8 cellular contexts compared by ENCODE assay signal in the genomic region with DNA sequence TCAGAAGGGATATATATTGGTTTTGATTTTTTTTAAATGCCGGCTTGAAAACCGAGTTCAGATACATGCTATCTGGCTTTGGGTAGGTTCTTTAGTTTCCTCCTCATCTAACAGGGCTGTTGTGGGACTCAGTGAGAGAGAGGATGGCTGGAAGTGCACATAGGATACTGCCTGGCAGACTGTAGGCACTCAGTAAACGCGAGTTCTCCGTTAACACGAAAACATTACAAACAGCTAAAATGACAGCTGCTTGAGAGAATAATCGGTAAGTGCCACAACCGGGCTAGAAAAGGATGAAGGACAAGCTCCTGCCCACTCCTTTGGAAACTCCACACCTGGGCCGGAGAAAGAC. TPM values are rescaled to one million over a fixed set of nuclear protein-coding genes. Genes with fewer than 3 reads are reported as not detected.
DNase-seq lines count a peak whose midpoint lies in the region; ATAC-seq and TF ChIP-seq lines count a peak whose summit lies in the region.

No MANE protein-coding gene starts in this region.

- no peaks in the 10 kb centered on the region for H3K9me3 ChIP-seq in DOHH2 (ENCODE audit: control insufficient read depth, insufficient read depth, low read length)
- H3K9me3 ChIP-seq in mesodermal cell (ENCODE audit: control insufficient read depth, low read length): no peaks in the 10 kb centered on the region

- H3K36me3 ChIP-seq in DOHH2 (ENCODE audit: control insufficient read depth, low read length): peaks cover 56% of the 10 kb centered on the region
- H3K36me3 ChIP-seq in mesodermal cell (ENCODE audit: control insufficient read depth, insufficient read depth, low read length): peaks cover 24% of the 10 kb centered on the region

- no peak for TF ChIP-seq CTCF in DOHH2 (IDR thresholded peaks at IDR 0.05; ENCODE audit: low read depth, low read length, poor library complexity, severe bottlenecking)
- TF ChIP-seq CTCF in NB4 (IDR thresholded peaks at IDR 0.05; ENCODE audit: low read depth, low read length): no peak
- no peak for TF ChIP-seq CTCF in choroid plexus epithelial cell (conservative IDR thresholded peaks at IDR 0.05; ENCODE audit: low read depth, low read length)

- H3K27ac ChIP-seq in DOHH2 (ENCODE audit: low read depth, low read length) (peak overlapping the region; percentile 79), mesodermal cell (ENCODE audit: low read depth, low read length, severe bottlenecking) (peak overlapping the region; percentile 76)

- peak; percentile 4 for ATAC-seq in GM21619 (IDR thresholded peaks at IDR 0.05; ENCODE audit: unreplicated experiment)

- TF ChIP-seq POLR2A in NB4 (IDR thresholded peaks at IDR 0.05; ENCODE audit: extremely low read depth, insufficient read length): no peak

- H3K4me1 ChIP-seq in DOHH2 (ENCODE audit: control insufficient read depth, low read length) (peaks cover 40% of the 10 kb centered on the region), mesodermal cell (ENCODE audit: control insufficient read depth, insufficient read depth, low read length, poor library complexity, severe bottlenecking) (peaks cover 5% of the 10 kb centered on the region)

- H3K4me3 ChIP-seq in DOHH2 (ENCODE audit: low read length): peak overlapping the region; percentile 88
- H3K4me3 ChIP-seq in NB4 (ENCODE audit: low read depth, low read length): peak overlapping the region; percentile 89
- H3K4me3 ChIP-seq in choroid plexus epithelial cell (ENCODE audit: low read depth, low read length): peak overlapping the region; percentile 96
- H3K4me3 ChIP-seq in mesodermal cell (ENCODE audit: extremely low read depth, insufficient read depth, low read length, poor library complexity, severe bottlenecking): peak overlapping the region; percentile 98

- WGBS in mesodermal cell (ENCODE audit: insufficient coverage in 2 of 2), 2 experiments: 0 to 5% methylated on average over 5 of the region's 9 CpGs

- DNase-seq in NB4 (ENCODE audit: low read depth) (peak; percentile 48), choroid plexus epithelial cell (ENCODE audit: low read depth) (peak; percentile 44), kidney tubule cell (ENCODE audit: low spot score) (no peak), LoVo (ENCODE audit: low spot score) (no peak)
- no peak for DNase-seq in stimulated activated CD4-positive, alpha-beta T cell treated with anti-CD3 and anti-CD28 coated beads, Interleukin-2, amount 100 ng/mL, for 48 hours

- H3K4me2 ChIP-seq in DOHH2 (ENCODE audit: low read length): peak overlapping the region; percentile 72

- peaks cover 13% of the 10 kb centered on the region for H3F3A ChIP-seq in DOHH2 (ENCODE audit: control insufficient read depth, insufficient read depth)

- peaks cover 93% of the 10 kb centered on the region for H3K79me2 ChIP-seq in DOHH2 (ENCODE audit: control insufficient read depth, low read length)

- no peaks in the 10 kb centered on the region for H3K9me2 ChIP-seq in DOHH2 (replicated peaks; ENCODE audit: control insufficient read depth, low read length)

- no peaks in the 10 kb centered on the region for H3K27me3 ChIP-seq in DOHH2 (ENCODE audit: control insufficient read depth, low read length)

- peaks cover 15% of the 10 kb centered on the region; the same call in 1 of the 2 replicates for H4K20me1 ChIP-seq in DOHH2 (ENCODE audit: control insufficient read depth, insufficient read depth, low read depth, low read length)

RNA-seq across cellular contexts. Expression of a gene that starts 0.4 kb away (rescaled TPM):
- 7.7 TPM for polyA plus RNA-seq in mesodermal cell (2013, experiment 1 of 2)
- polyA plus RNA-seq in mesodermal cell (2013, experiment 2 of 2): 8.3 TPM

RNA-seq across cellular contexts. Expression of a gene that starts 0.5 kb away (rescaled TPM):
- polyA plus RNA-seq in mesodermal cell (2013, experiment 1 of 2): 149 TPM
- polyA plus RNA-seq in mesodermal cell (2013, experiment 2 of 2): 162 TPM

RNA-seq across cellular contexts. Expression of a gene that starts 40.2 kb away (rescaled TPM):
- polyA plus RNA-seq in mesodermal cell (2013, experiment 1 of 2): 5.0 TPM
- 4.8 TPM for polyA plus RNA-seq in mesodermal cell (2013, experiment 2 of 2)

Comparison
In these comparisons a context has a peak if more than half of its experiments do, and no peak if none do; other contexts are left out.
1. DNase-seq: peak in NB4 (single experiment) and choroid plexus epithelial cell (single experiment); none in stimulated activated CD4-positive, alpha-beta T cell treated with anti-CD3 and anti-CD28 coated beads, Interleukin-2, amount 100 ng/mL, for 48 hours (0 of 2), kidney tubule cell (single experiment) and LoVo (single experiment).
2. Peak in every context shown above with its lines, with median percentiles within 50 percentile points of each other: H3K4me3 ChIP-seq.